ENCODE assay signal across 15 cellular contexts in the genomic region with DNA sequence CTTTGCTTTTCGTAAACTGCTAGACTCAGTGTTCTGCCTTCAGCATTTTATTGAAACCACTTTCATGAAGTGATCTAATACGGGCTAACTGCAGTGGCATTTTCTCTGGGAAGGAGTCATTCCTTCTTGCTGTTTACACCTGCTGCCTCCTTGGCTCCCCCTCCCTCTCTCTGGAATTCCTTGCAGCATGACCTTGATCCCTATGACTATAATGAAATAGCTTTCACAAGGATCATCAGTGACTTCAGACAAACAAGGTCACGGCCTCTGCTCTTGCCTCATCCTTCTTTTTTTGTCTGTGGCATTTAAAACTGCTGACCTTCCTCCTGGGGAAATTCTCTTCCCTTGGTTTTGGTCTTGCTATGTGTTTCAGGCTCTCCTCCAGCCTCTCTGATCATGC.
A peak's percentile ranks its signal among the peaks of the same experiment; 100 is the strongest.
DNase-seq lines count a peak whose midpoint lies in the region; ATAC-seq and TF ChIP-seq lines count a peak whose summit lies in the region.
"Had no signal": no experiment of that assay in that cellular context is flagged by ENCODE, and none has a peak within 500 bp of the region (broad histone marks: within the 10 kb centered on the region; RNA-seq: fewer than 3 reads in every experiment).

No MANE protein-coding gene starts in this region.

- ATAC-seq in HG03342 (IDR thresholded peaks at IDR 0.05; ENCODE audit: unreplicated experiment) (no peak), mucosa of descending colon (no peak)
- ATAC-seq: T-cell had no signal

- no peak overlapping the region for H2BK120ac ChIP-seq in trophoblast cell (ENCODE audit: insufficient read depth, low read length, poor library complexity)

- no peak overlapping the region for H2AFZ ChIP-seq in trophoblast cell (ENCODE audit: insufficient read depth, low read length, poor library complexity)

- WGBS in trophoblast cell (ENCODE audit: extremely low coverage, insufficient coverage, insufficient read length): no CpG with 5 or more reads among the region's 3 CpGs

- DNase-seq in Caki2 (ENCODE audit: low read depth): peak; percentile 70
- DNase-seq in NCI-H226: peak; percentile 35
- DNase-seq in epithelial cell of prostate (ENCODE audit: low read depth, low spot score): no peak
- peak; percentile 69 to 88 for DNase-seq in trophoblast cell
- DNase-seq in activated gamma-delta T cell (lab: John Stamatoyannopoulos, UW): no peak
- DNase-seq in NCI-H774 (lab: John Stamatoyannopoulos, UW): no peak
- no peak for DNase-seq in mucosa of descending colon
- DNase-seq: activated CD4-positive, CD25-positive, alpha-beta regulatory T cell treated with anti-CD3 and anti-CD28 coated beads, Interleukin-2, amount 50 U/mL, for 72 hours; CD4-positive, CD25-positive, alpha-beta regulatory T cell; cortex of kidney; GF-D8; stimulated activated naive CD4-positive, alpha-beta T cell treated with Interleukin-2 at 50 U/mL for 16 hours; T-cell had no signal

- intact Hi-C loops in mucosa of descending colon (cut with DNase I, micrococcal nuclease): no loop called here

- no peak overlapping the region for H2BK12ac ChIP-seq in trophoblast cell (ENCODE audit: low read length)

- H3K9me3 ChIP-seq in trophoblast cell (ENCODE audit: insufficient read depth, low read depth, low read length) (no peaks in the 10 kb centered on the region), mucosa of descending colon (no peaks in the 10 kb centered on the region)
- H3K9me3 ChIP-seq: right atrium auricular region had no signal

- H3K4me2 ChIP-seq in trophoblast cell (ENCODE audit: low read length): no peak overlapping the region

- no peaks in the 10 kb centered on the region for H3K79me1 ChIP-seq in trophoblast cell (ENCODE audit: low read length)

- no peaks in the 10 kb centered on the region for H3K79me2 ChIP-seq in trophoblast cell (ENCODE audit: control insufficient read depth, insufficient read depth, low read length, poor library complexity)

- no peak overlapping the region for H4K12ac ChIP-seq in trophoblast cell (ENCODE audit: low read depth, low read length)

- H4K91ac ChIP-seq in trophoblast cell (ENCODE audit: low read depth, low read length): no peak overlapping the region

- in situ Hi-C loops in Caki2 (cut with HindIII; ENCODE audit: low pct_unique_long_range_greater_than_20kb, low sequenced_read_pairs): no loop called here

- no peak overlapping the region for H2BK5ac ChIP-seq in trophoblast cell (ENCODE audit: low read depth, low read length, poor library complexity)

- H3K4ac ChIP-seq in trophoblast cell (ENCODE audit: low read depth, low read length): no peak overlapping the region

- H3K36me3 ChIP-seq in trophoblast cell (ENCODE audit: control insufficient read depth in 1 of 2, insufficient read depth in 2 of 2, low read length in 2 of 2) (peaks cover 6 to 20% of the 10 kb centered on the region in 2 experiments), mucosa of descending colon (ENCODE audit: low read depth) (no peaks in the 10 kb centered on the region)
- H3K36me3 ChIP-seq: right atrium auricular region had no signal

- no peak overlapping the region for H2AK5ac ChIP-seq in trophoblast cell (ENCODE audit: low read length)

- no peak overlapping the region for H4K8ac ChIP-seq in trophoblast cell (ENCODE audit: low read depth, low read length)

- peak overlapping the region; percentile 9 for H3K27ac ChIP-seq in epithelial cell of prostate
- no peak overlapping the region for H3K27ac ChIP-seq in trophoblast cell (ENCODE audit: low read depth, low read length)
- H3K27ac ChIP-seq: right atrium auricular region had no signal

- no peak overlapping the region for H3K18ac ChIP-seq in trophoblast cell (ENCODE audit: low read length)

- H3K23ac ChIP-seq in trophoblast cell (ENCODE audit: low read length): no peak overlapping the region

- no peak overlapping the region for H3K14ac ChIP-seq in trophoblast cell (ENCODE audit: low read length)

- no peaks in the 10 kb centered on the region for H3K4me1 ChIP-seq in trophoblast cell (ENCODE audit: control insufficient read depth in 1 of 2, insufficient read depth in 2 of 2, low read length in 2 of 2)
- no peaks in the 10 kb centered on the region for H3K4me1 ChIP-seq in mucosa of descending colon (ENCODE audit: low read depth)
- H3K4me1 ChIP-seq: right atrium auricular region had no signal

- H3K27me3 ChIP-seq in trophoblast cell (ENCODE audit: insufficient read depth, low read length): no peaks in the 10 kb centered on the region
- H3K27me3 ChIP-seq: right atrium auricular region had no signal

- H3K4me3 ChIP-seq in trophoblast cell (ENCODE audit: low read depth, low read length): no peak overlapping the region
- no peak overlapping the region for H3K4me3 ChIP-seq in mucosa of descending colon
- H3K4me3 ChIP-seq: right atrium auricular region had no signal

- no peak for TF ChIP-seq CTCF in mucosa of descending colon (IDR thresholded peaks at IDR 0.05)

- no peak overlapping the region for H3K9ac ChIP-seq in trophoblast cell (ENCODE audit: low read length)

Comparison
In these comparisons a context has a peak if more than half of its experiments do, and no peak if none do; other contexts are left out.
1. DNase-seq: peak in Caki2 (single experiment), NCI-H226 (single experiment) and trophoblast cell (2 of 2); none in epithelial cell of prostate (single experiment), activated gamma-delta T cell (single experiment), NCI-H774 (single experiment) and mucosa of descending colon (0 of 3).